18 cellular contexts compared by ENCODE assay signal in genomic region chr1:68188060-68188538, GRCh38. TPM values are rescaled to one million over a fixed set of nuclear protein-coding genes. Genes with fewer than 3 reads are reported as not detected.
DNase-seq lines count a peak whose midpoint lies in the region; ATAC-seq and TF ChIP-seq lines count a peak whose summit lies in the region.
"Had no signal": no experiment of that assay in that cellular context is flagged by ENCODE, and none has a peak within 500 bp of the region (broad histone marks: within the 10 kb centered on the region; RNA-seq: fewer than 3 reads in every experiment).

No MANE protein-coding gene starts in this region.

- H3K4me3 ChIP-seq in choroid plexus epithelial cell (ENCODE audit: low read depth, low read length) = no peak overlapping the region
- H3K4me3 ChIP-seq in neutrophil (ENCODE audit: low read depth in 1 of 2, low read length in 1 of 2) = no peak overlapping the region
- H3K4me3 ChIP-seq: dorsolateral prefrontal cortex, tibial artery had no signal

- DNase-seq in choroid plexus epithelial cell (ENCODE audit: low read depth) = peak; percentile 83
- no peak for DNase-seq in T-helper 17 cell
- DNase-seq in iPS-NIHi11 (ENCODE audit: low spot score) = no peak
- DNase-seq in D341Med (ENCODE audit: low spot score) = no peak
- DNase-seq: activated CD4-positive, alpha-beta memory T cell treated with anti-CD3 and anti-CD28 coated beads, Interleukin-2, amount 10 ng/mL, durations not matched to agents 7 days and 5 days; AML-193; anterior cingulate cortex; dorsolateral prefrontal cortex; foreskin fibroblast; midbrain; NCI-H2081; Right ventricle myocardium superior; tibial artery had no signal

- H3K27me3 Mint-ChIP-seq in T-helper 17 cell = peaks cover 16% of the 10 kb centered on the region
- H3K27me3 Mint-ChIP-seq: activated CD4-positive, alpha-beta memory T cell treated with anti-CD3 and anti-CD28 coated beads, Interleukin-2, amount 10 ng/mL, durations not matched to agents 7 days and 5 days had no signal

- H3K27ac ChIP-seq in neutrophil = peak overlapping the region; percentile 62
- H3K27ac ChIP-seq: tibial artery had no signal

- no peaks in the 10 kb centered on the region for H3K4me1 Mint-ChIP-seq in T-helper 17 cell
- H3K4me1 Mint-ChIP-seq: activated CD4-positive, alpha-beta memory T cell treated with anti-CD3 and anti-CD28 coated beads, Interleukin-2, amount 10 ng/mL, durations not matched to agents 7 days and 5 days had no signal

- H3K36me3 Mint-ChIP-seq in T-helper 17 cell (ENCODE audit: low read depth) = peaks cover 2% of the 10 kb centered on the region

- H3K27me3 ChIP-seq in neutrophil = no peaks in the 10 kb centered on the region
- H3K27me3 ChIP-seq: dorsolateral prefrontal cortex, tibial artery had no signal

- H3K36me3 ChIP-seq in neutrophil = no peaks in the 10 kb centered on the region

- H3K9me3 ChIP-seq in neutrophil (no peaks in the 10 kb centered on the region), T-helper 17 cell (ENCODE audit: control insufficient read depth, low read length, poor library complexity, severe bottlenecking) (no peaks in the 10 kb centered on the region)
- H3K9me3 ChIP-seq: tibial artery had no signal

- H3K4me1 ChIP-seq in neutrophil (ENCODE audit: control insufficient read depth in 1 of 2, insufficient read depth in 1 of 2, low read depth in 1 of 2, low read length in 1 of 2) = peaks cover 11 to 19% of the 10 kb centered on the region in 2 experiments
- H3K4me1 ChIP-seq: tibial artery had no signal

- H3K4me3 Mint-ChIP-seq in T-helper 17 cell = no peak overlapping the region
- H3K4me3 Mint-ChIP-seq: activated CD4-positive, alpha-beta memory T cell treated with anti-CD3 and anti-CD28 coated beads, Interleukin-2, amount 10 ng/mL, durations not matched to agents 7 days and 5 days had no signal

- ATAC-seq in GM18867 (IDR thresholded peaks at IDR 0.05; ENCODE audit: unreplicated experiment) (peak; percentile 80), HG02870 (IDR thresholded peaks at IDR 0.05; ENCODE audit: unreplicated experiment) (peak; percentile 65), T-helper 17 cell (no peak), HG02884 (IDR thresholded peaks at IDR 0.05; ENCODE audit: unreplicated experiment) (no peak)

- TF ChIP-seq CTCF in choroid plexus epithelial cell (conservative IDR thresholded peaks at IDR 0.05; ENCODE audit: low read depth, low read length) (no peak), neutrophil (IDR thresholded peaks at IDR 0.05) (no peak)

- H3K27ac Mint-ChIP-seq in T-helper 17 cell = no peak overlapping the region
- H3K27ac Mint-ChIP-seq: activated CD4-positive, alpha-beta memory T cell treated with anti-CD3 and anti-CD28 coated beads, Interleukin-2, amount 10 ng/mL, durations not matched to agents 7 days and 5 days; activated T-helper 2 cell treated with anti-CD3 and anti-CD28 coated beads, Interferon-gamma antibody, Interleukin-2, Interleukin-4, amounts not matched to agents 10 μg/mL and 5 μg/mL and 100 μg/mL, durations not matched to agents 14 hours and 24 hours and 36 hours had no signal

RNA-seq across cellular contexts. Expression of gene WLS, which starts 44.2 kb away (rescaled TPM):
- under 1 TPM in 1 of 2 donors, not detected in 1; 0.85 TPM for total RNA-seq in T-helper 17 cell
- total RNA-seq: activated CD4-positive, alpha-beta memory T cell treated with anti-CD3 and anti-CD28 coated beads, Interleukin-2, amount 10 ng/mL, durations not matched to agents 7 days and 5 days; activated T-helper 2 cell treated with anti-CD3 and anti-CD28 coated beads, Interferon-gamma antibody, Interleukin-2, Interleukin-4, amounts not matched to agents 10 μg/mL and 5 μg/mL and 100 μg/mL, durations not matched to agents 14 hours and 24 hours and 36 hours had no signal

Comparison
In these comparisons a context has a peak if more than half of its experiments do, and no peak if none do; other contexts are left out.
1. ATAC-seq: peak in GM18867 (single experiment) and HG02870 (single experiment); none in T-helper 17 cell (single experiment) and HG02884 (single experiment).